Comparison of ENCODE assay signal across 1 cellular context in the genomic region with DNA sequence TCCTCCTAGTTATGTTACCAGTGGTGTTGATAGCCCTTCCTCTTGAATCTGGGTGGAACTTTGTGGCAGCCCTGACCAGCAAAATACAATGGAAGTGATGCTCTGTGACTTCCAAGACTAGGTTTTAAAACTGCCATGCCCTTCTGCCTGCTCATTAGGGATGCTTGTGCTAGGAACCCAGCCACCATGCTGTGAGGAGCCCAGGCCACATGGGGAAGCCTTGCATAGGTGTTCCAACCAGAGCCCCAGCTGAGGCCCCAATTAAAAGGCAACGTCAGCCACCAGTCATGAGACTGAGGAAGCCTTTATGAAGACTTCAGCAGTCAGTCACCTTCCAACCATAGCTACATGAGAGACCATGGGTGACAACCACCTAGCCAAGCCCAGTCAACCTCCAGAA.
TF ChIP-seq lines count a peak whose summit lies in the region.

No MANE protein-coding gene starts in this region.

TF ChIP-seq in IMR-90, 13 proteins besides CTCF, POLR2A, EP300 and RAD21:
- TF ChIP-seq CHD1 (IDR thresholded peaks at IDR 0.05; ENCODE audit: low read depth, low read length) (no peak), MXI1 (IDR thresholded peaks at IDR 0.05; ENCODE audit: borderline replicate concordance, low read depth, low read length) (no peak), RCOR1 (IDR thresholded peaks at IDR 0.05; ENCODE audit: insufficient replicate concordance, low read length) (no peak), CEBPB (IDR thresholded peaks at IDR 0.05; ENCODE audit: low read depth, low read length) (no peak), FOS (IDR thresholded peaks at IDR 0.05; ENCODE audit: low read depth, low read length) (no peak), SMC3 (IDR thresholded peaks at IDR 0.05; ENCODE audit: low read depth, low read length) (no peak), NFE2L2 (IDR thresholded peaks at IDR 0.05; ENCODE audit: low read depth, low read length) (no peak), MAFK (IDR thresholded peaks at IDR 0.05; ENCODE audit: low read depth, low read length) (no peak), RFX5 (IDR thresholded peaks at IDR 0.05; ENCODE audit: low read depth, low read length) (no peak), MAZ (IDR thresholded peaks at IDR 0.05; ENCODE audit: borderline replicate concordance, low read depth, low read length) (no peak), BHLHE40 (IDR thresholded peaks at IDR 0.05; ENCODE audit: low read depth, low read length) (no peak)
- TF ChIP-seq, protein P1, sequence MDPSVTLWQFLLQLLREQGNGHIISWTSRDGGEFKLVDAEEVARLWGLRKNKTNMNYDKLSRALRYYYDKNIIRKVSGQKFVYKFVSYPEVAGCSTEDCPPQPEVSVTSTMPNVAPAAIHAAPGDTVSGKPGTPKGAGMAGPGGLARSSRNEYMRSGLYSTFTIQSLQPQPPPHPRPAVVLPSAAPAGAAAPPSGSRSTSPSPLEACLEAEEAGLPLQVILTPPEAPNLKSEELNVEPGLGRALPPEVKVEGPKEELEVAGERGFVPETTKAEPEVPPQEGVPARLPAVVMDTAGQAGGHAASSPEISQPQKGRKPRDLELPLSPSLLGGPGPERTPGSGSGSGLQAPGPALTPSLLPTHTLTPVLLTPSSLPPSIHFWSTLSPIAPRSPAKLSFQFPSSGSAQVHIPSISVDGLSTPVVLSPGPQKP (IDR thresholded peaks at IDR 0.05; ENCODE audit: borderline replicate concordance, low read depth, low read length), result no peak
- TF ChIP-seq, protein P2, sequence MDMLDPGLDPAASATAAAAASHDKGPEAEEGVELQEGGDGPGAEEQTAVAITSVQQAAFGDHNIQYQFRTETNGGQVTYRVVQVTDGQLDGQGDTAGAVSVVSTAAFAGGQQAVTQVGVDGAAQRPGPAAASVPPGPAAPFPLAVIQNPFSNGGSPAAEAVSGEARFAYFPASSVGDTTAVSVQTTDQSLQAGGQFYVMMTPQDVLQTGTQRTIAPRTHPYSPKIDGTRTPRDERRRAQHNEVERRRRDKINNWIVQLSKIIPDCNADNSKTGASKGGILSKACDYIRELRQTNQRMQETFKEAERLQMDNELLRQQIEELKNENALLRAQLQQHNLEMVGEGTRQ (IDR thresholded peaks at IDR 0.05; ENCODE audit: low read depth, low read length), result no peak
